In the genomic region with DNA sequence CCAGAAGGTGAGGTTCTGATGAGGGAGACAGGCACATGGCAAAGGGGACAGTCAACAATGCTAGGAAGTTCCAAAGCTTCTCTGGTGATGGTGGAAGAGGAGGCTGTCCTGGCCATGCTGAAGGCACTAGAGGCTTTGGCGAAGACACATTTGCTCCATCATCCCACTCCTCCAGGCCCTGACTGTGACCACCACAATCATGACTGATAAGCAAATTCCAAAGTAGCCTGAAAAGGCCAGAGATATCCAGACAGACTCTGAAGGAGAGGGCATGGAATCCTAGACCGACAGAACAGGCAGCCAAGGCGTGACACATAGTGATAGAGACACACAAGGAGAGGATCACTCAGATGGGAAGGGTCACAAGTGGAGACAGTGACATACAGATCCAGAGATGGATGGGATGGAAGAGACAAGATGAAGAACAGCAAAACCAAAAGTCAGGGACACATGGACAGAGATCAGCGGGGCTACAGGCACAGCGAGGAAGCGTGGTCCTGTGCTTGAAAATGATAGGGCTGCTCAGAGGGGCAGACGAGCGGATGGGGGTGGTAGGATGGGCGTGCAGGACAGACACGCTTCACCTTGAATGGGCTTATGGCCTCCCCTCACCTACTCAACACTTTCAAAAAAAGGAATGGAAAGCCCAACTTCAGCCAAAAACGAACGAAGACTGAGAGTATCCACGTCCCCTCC, we compare ENCODE assay signal across 11 cellular contexts. TPM values are rescaled to one million over a fixed set of nuclear protein-coding genes. Genes with fewer than 3 reads are reported as not detected.
DNase-seq lines count a peak whose midpoint lies in the region; ATAC-seq, FAIRE-seq and TF ChIP-seq lines count a peak whose summit lies in the region.
"Had no signal": no experiment of that assay in that cellular context is flagged by ENCODE, and none has a peak within 500 bp of the region (broad histone marks: within the 10 kb centered on the region; RNA-seq: fewer than 3 reads in every experiment).

No MANE protein-coding gene starts in this region.

- TF ChIP-seq CTCF in K562 (IDR thresholded peaks at IDR 0.05 in 2 of 3, conservative IDR thresholded peaks at IDR 0.05 in 1 of 3; ENCODE audit: insufficient read depth in 2 of 3, low read depth in 1 of 3, low read length in 3 of 3) (no peak), HepG2 (CRISPR knock-in tag; IDR thresholded peaks at IDR 0.05) (no peak)

- H2AFZ ChIP-seq in K562 (ENCODE audit: low read depth, low read length) (peak overlapping the region; percentile 16; the same call in 1 of the 2 replicates), HepG2 (ENCODE audit: low read length) (no peak overlapping the region)

- TF ChIP-seq POLR2A in K562 (conservative IDR thresholded peaks at IDR 0.05) (no peak), HepG2 (IDR thresholded peaks at IDR 0.05; ENCODE audit: insufficient read depth in 1 of 2, low read depth in 2 of 2, low read length in 2 of 2) (no peak)

- H3K4me3 ChIP-seq in K562: peak overlapping the region; percentile 47
- peak overlapping the region; percentile 66 to 84 (median 79) for H3K4me3 ChIP-seq in HepG2 (replicated peaks in 1 of 3; ENCODE audit: insufficient read depth in 1 of 3, low read depth in 2 of 3, low read length in 3 of 3)
- peak overlapping the region; percentile 58 for H3K4me3 ChIP-seq in thymus (ENCODE audit: low read length)

- H3K9me3 ChIP-seq in K562 (replicated peaks; ENCODE audit: control insufficient read depth, insufficient read depth, low read depth, low read length) (no peaks in the 10 kb centered on the region), HepG2 (ENCODE audit: low read length) (no peaks in the 10 kb centered on the region), thymus (ENCODE audit: control insufficient read depth) (no peaks in the 10 kb centered on the region)

- peak; percentile 33 for DNase-seq in DMS79 treated with DMSO at 0.1 percent for 48 hours (lab: John Stamatoyannopoulos, UW)
- DNase-seq in DMS79 (lab: John Stamatoyannopoulos, UW): no peak
- no peak for DNase-seq in K562 (ENCODE audit: extremely low read depth in 1 of 4, low spot score in 3 of 4)
- no peak for DNase-seq in HepG2 (ENCODE audit: low spot score)
- DNase-seq in foreskin melanocyte: no peak
- DNase-seq in HEK293T (ENCODE audit: extremely low spot score): no peak
- DNase-seq: 8988T; activated CD4-positive, alpha-beta T cell treated with anti-CD3 and anti-CD28 coated beads, Interleukin-2, amount 50 U/mL, for 4 hours had no signal

- ATAC-seq in K562 (no peak), HepG2 (no peak), GM21381 (IDR thresholded peaks at IDR 0.05; ENCODE audit: unreplicated experiment) (no peak)

- H3K27ac ChIP-seq in K562 (ENCODE audit: extremely low read depth, low read depth, low read length) (no peak overlapping the region), HepG2 (ENCODE audit: extremely low read length, insufficient read depth, low read length) (no peak overlapping the region), thymus (ENCODE audit: low read depth) (no peak overlapping the region)

- intact Hi-C loops in K562 (cut with micrococcal nuclease): loop anchor here (10.0 kb wide), 1 partner anchor 225 kb away; a partner anchor contains a TSS
- intact Hi-C loops in HepG2 (cut with micrococcal nuclease; ENCODE audit: unreplicated experiment): no loop called here

- POLR2A ChIA-PET in K562 (lab: Yijun Ruan, JAX): interaction anchor here (0.7 kb wide), 1 partner anchor 8 kb away, joined by 5 read pairs; no protein-coding TSS in a partner anchor
- POLR2A ChIA-PET in HepG2 (lab: Yijun Ruan, JAX): interaction anchor here (0.9 to 2.3 kb wide), 3 partner anchors 13 to 229 kb away, joined by 3 to 6 read pairs (median 5); a partner anchor contains a TSS
- POLR2A ChIA-PET in HEK293T (lab: Yijun Ruan, JAX): interaction anchor here (0.9 to 1.2 kb wide), 2 partner anchors 11 to 228 kb away, joined by 4 read pairs; no protein-coding TSS in a partner anchor

- H3K27me3 ChIP-seq in K562 (ENCODE audit: control insufficient read depth in 2 of 2, insufficient read depth in 2 of 2, low read length in 2 of 2) (peaks cover 0 to 9% of the 10 kb centered on the region in 2 experiments; a peak in 1 of 5 replicates), HepG2 (ENCODE audit: control insufficient read depth in 1 of 2, insufficient read depth in 2 of 2, low read length in 2 of 2) (no peaks in the 10 kb centered on the region; a peak in 1 of 5 replicates), thymus (ENCODE audit: control insufficient read depth, insufficient read depth) (peaks cover 14% of the 10 kb centered on the region)

- FAIRE-seq in K562 (lab: Jason Lieb, UNC): no peak
- FAIRE-seq in HepG2 (lab: Jason Lieb, UNC): no peak

- peak overlapping the region; percentile 84 for H3K4me2 ChIP-seq in K562 (ENCODE audit: insufficient read depth, low read length)
- H3K4me2 ChIP-seq in HepG2 (ENCODE audit: low read depth, low read length): peak overlapping the region; percentile 90

- H3K9me1 ChIP-seq in K562 (ENCODE audit: control insufficient read depth, insufficient read depth, low read length): no peaks in the 10 kb centered on the region

- TF ChIP-seq EP300 in K562 (IDR thresholded peaks at IDR 0.05; ENCODE audit: low read length) (no peak), HepG2 (IDR thresholded peaks at IDR 0.05; ENCODE audit: low read depth in 2 of 2, low read length in 2 of 2) (no peak), HepG2 (CRISPR knock-in tag; IDR thresholded peaks at IDR 0.05; ENCODE audit: borderline replicate concordance) (no peak)

- CTCF ChIA-PET in K562 (lab: Yijun Ruan, JAX; ENCODE audit: low intra/inter-chr PET ratio): interaction anchor here (0.6 kb wide), 1 partner anchor 218 kb away, joined by 5 read pairs; no protein-coding TSS in a partner anchor
- CTCF ChIA-PET in HepG2 (lab: Yijun Ruan, JAX; ENCODE audit: low intra/inter-chr PET ratio, low total read pairs): interaction anchor here (1.0 kb wide), 1 partner anchor 11 kb away, joined by 3 read pairs; no protein-coding TSS in a partner anchor
- CTCF ChIA-PET in HEK293T (lab: Yijun Ruan, JAX): interaction anchor here (1.0 to 1.9 kb wide), 2 partner anchors 10 to 72 kb away, joined by 3 to 8 read pairs; no protein-coding TSS in a partner anchor

- H3K36me3 ChIP-seq in K562 (ENCODE audit: control insufficient read depth, insufficient read depth, low read length) (no peaks in the 10 kb centered on the region), HepG2 (replicated peaks in 1 of 2; ENCODE audit: control insufficient read depth in 1 of 2, insufficient read depth in 2 of 2, low read length in 2 of 2) (no peaks in the 10 kb centered on the region), thymus (ENCODE audit: control insufficient read depth, insufficient read depth) (no peaks in the 10 kb centered on the region)

- H4K20me1 ChIP-seq in K562 (replicated peaks; ENCODE audit: control insufficient read depth, insufficient read depth, low read length) (no peaks in the 10 kb centered on the region), HepG2 (ENCODE audit: insufficient read depth, low read length) (no peaks in the 10 kb centered on the region)

- BruUV-seq in K562 (replicated peaks; lab: Mats Ljungman, UMichigan) (no TSS peak), HepG2 (replicated peaks; lab: Mats Ljungman, UMichigan) (no TSS peak)

- peak overlapping the region in 1 of 2 experiments; percentile 83; a peak in 2 of 4 replicates for H3K9ac ChIP-seq in K562 (ENCODE audit: insufficient read depth in 1 of 2, low read depth in 2 of 2, low read length in 2 of 2)
- H3K9ac ChIP-seq in HepG2 (ENCODE audit: insufficient read depth, low read depth, low read length): peak overlapping the region; percentile 75; the same call in 1 of the 2 replicates

- TF ChIP-seq RAD21 in K562 (CRISPR knock-in tag; conservative IDR thresholded peaks at IDR 0.05 in 1 of 2, IDR thresholded peaks at IDR 0.05 in 1 of 2): no peak
- TF ChIP-seq RAD21 in HepG2 (CRISPR knock-in tag; IDR thresholded peaks at IDR 0.05): no peak

- peaks cover 11 to 16% of the 10 kb centered on the region in 2 experiments; a peak in 4 of 5 replicates for H3K4me1 ChIP-seq in K562 (replicated peaks in 1 of 2; ENCODE audit: control insufficient read depth in 2 of 2, insufficient read depth in 2 of 2, low read length in 2 of 2)
- H3K4me1 ChIP-seq in HepG2 (ENCODE audit: insufficient read depth, low read length): peaks cover 75% of the 10 kb centered on the region
- peaks cover 2% of the 10 kb centered on the region for H3K4me1 ChIP-seq in thymus (ENCODE audit: control insufficient read depth, insufficient read depth, low read length)

- 17% methylated on average over 5 of the region's 13 CpGs for WGBS in K562 (ENCODE audit: insufficient coverage, low coverage, missing lambda C conversion rate)
- WGBS in HepG2 (ENCODE audit: low lambda C conversion rate): 82% methylated on average over 13 of the region's 13 CpGs
- 65% methylated on average over 13 of the region's 13 CpGs for WGBS in thymus

- in situ Hi-C loops in K562 (cut with MboI): no loop called here
- in situ Hi-C loops in HepG2 (cut with HindIII; ENCODE audit: extremely low pct_ligation_motif_present, low pct_unique_long_range_greater_than_20kb): no loop called here

- H3K79me2 ChIP-seq in K562 (ENCODE audit: control insufficient read depth, insufficient read depth, low read length) (no peaks in the 10 kb centered on the region), HepG2 (ENCODE audit: insufficient read depth, low read length) (no peaks in the 10 kb centered on the region)

RNA-seq across cellular contexts. Expression of a gene that starts 1.3 kb away (rescaled TPM):
- 0.76 and 1.5 TPM in 2 replicates for total RNA-seq in K562 (2011; cell fraction: chromatin; rRNA removed; ENCODE audit: low replicate concordance)
- total RNA-seq in K562 (2011; cell fraction: nucleolus; rRNA removed): 0.26 and 0.67 TPM in 2 replicates
- 0.15 and 0.23 TPM in 2 replicates for total RNA-seq in K562 (2011; cell fraction: nucleoplasm; rRNA removed)
- total RNA-seq in K562 (2014; rRNA removed) (0.29 TPM in 1 of 2 replicates, not detected in the other), K562 (2014; rRNA removed; fragmentation: Illumina TruSeq; extraction: Trizol) (0.10 and 0.11 TPM in 2 replicates), K562 (2015; rRNA removed; fragmentation: Illumina TruSeq; extraction: Trizol) (0.11 TPM in 2 replicates), K562 (2021) (0.11 and 0.22 TPM in 2 replicates), HepG2 (2016; rRNA removed; fragmentation: Illumina TruSeq; extraction: Trizol) (0.44 and 0.49 TPM in 2 replicates)
- polyA plus RNA-seq in K562 (2011; rRNA removed) (0.06 and 0.16 TPM in 2 replicates), K562 (2014; fragmentation: Illumina TruSeq; extraction: Trizol) (0.03 and 0.09 TPM in 2 replicates), K562 (2014; fragmentation: Nextera tagmentation; extraction: Ambion mirVana) (not detected), K562 (2014; rRNA removed) (0.01 TPM in 1 of 2 replicates, not detected in the other), HepG2 (2011; rRNA removed) (0.17 and 0.24 TPM in 2 replicates), thymus (0.48 TPM)
- under 0.01 and 0.04 TPM in 2 replicates for polyA plus RNA-seq in K562 (2011; cell fraction: cytosol; rRNA removed)
- polyA plus RNA-seq in K562 (2011; cell fraction: nucleus; rRNA removed): 0.20 and 0.50 TPM in 2 replicates
- polyA plus RNA-seq in K562 (2012): 0.06 and 0.07 TPM in 2 replicates
- 0.15 and 0.18 TPM in 2 replicates for polyA minus RNA-seq in K562 (2011; rRNA and poly(A)+ RNA removed)
- not detected in 2 replicates for polyA minus RNA-seq in K562 (2011; cell fraction: cytosol; rRNA and poly(A)+ RNA removed)
- polyA minus RNA-seq in K562 (2011; cell fraction: nucleus; rRNA and poly(A)+ RNA removed): 0.22 and 0.54 TPM in 2 replicates
- 0.81 and 0.88 TPM in 2 replicates for total RNA-seq in HepG2 (2016; cell fraction: cytosol; rRNA removed; fragmentation: Illumina TruSeq; extraction: Trizol; ENCODE audit: low read depth)
- 0.39 and 0.40 TPM in 2 replicates for total RNA-seq in HepG2 (2016; cell fraction: insoluble cytoplasmic fraction; rRNA removed; fragmentation: Illumina TruSeq; extraction: Trizol)
- total RNA-seq in HepG2 (2016; cell fraction: membrane; rRNA removed; fragmentation: Illumina TruSeq; extraction: Trizol): 0.49 and 0.62 TPM in 2 replicates
- 0.78 and 1.1 TPM in 2 replicates for total RNA-seq in HepG2 (2016; cell fraction: nucleus; rRNA removed; fragmentation: Illumina TruSeq; extraction: Trizol)
- 0.04 and 0.22 TPM in 2 replicates for polyA plus RNA-seq in HepG2 (2011; cell fraction: cytosol; rRNA removed)
- polyA plus RNA-seq in HepG2 (2011; cell fraction: nucleus; rRNA removed): 1.2 and 1.4 TPM in 2 replicates
- 0.92 and 0.93 TPM in 2 replicates for polyA plus RNA-seq in HepG2 (2012)
- polyA plus RNA-seq in HepG2 (2016; cell fraction: cytosol; fragmentation: Illumina TruSeq; extraction: Trizol; ENCODE audit: low read depth): 0.29 TPM in 2 replicates
- polyA plus RNA-seq in HepG2 (2016; cell fraction: insoluble cytoplasmic fraction; fragmentation: Illumina TruSeq; extraction: Trizol; ENCODE audit: low read depth): 0.53 and 0.73 TPM in 2 replicates
- polyA plus RNA-seq in HepG2 (2016; cell fraction: membrane; fragmentation: Illumina TruSeq; extraction: Trizol; ENCODE audit: low read depth): 0.19 and 0.22 TPM in 2 replicates
- 0.79 and 1.2 TPM in 2 replicates for polyA plus RNA-seq in HepG2 (2016; cell fraction: nucleus; fragmentation: Illumina TruSeq; extraction: Trizol; ENCODE audit: insufficient read depth, low read depth)
- polyA minus RNA-seq in HepG2 (2011; rRNA and poly(A)+ RNA removed; ENCODE audit: low replicate concordance): 0.21 and 1.7 TPM in 2 replicates
- 0.26 and 1.6 TPM in 2 replicates for polyA minus RNA-seq in HepG2 (2011; cell fraction: cytosol; rRNA and poly(A)+ RNA removed)
- polyA minus RNA-seq in HepG2 (2011; cell fraction: nucleus; rRNA and poly(A)+ RNA removed): 1.7 and 2.2 TPM in 2 replicates

RNA-seq across cellular contexts. Expression of a gene that starts 5.8 kb away (rescaled TPM):
- total RNA-seq in K562 (2011; cell fraction: chromatin; rRNA removed; ENCODE audit: low replicate concordance): 2.6 and 8.1 TPM in 2 replicates
- total RNA-seq in K562 (2011; cell fraction: nucleolus; rRNA removed): 5.2 and 7.1 TPM in 2 replicates
- total RNA-seq in K562 (2011; cell fraction: nucleoplasm; rRNA removed): 5.2 and 5.4 TPM in 2 replicates
- 5.2 and 12.2 TPM in 2 replicates for total RNA-seq in K562 (2014; rRNA removed)
- 2.2 and 2.4 TPM in 2 replicates for total RNA-seq in K562 (2014; rRNA removed; fragmentation: Illumina TruSeq; extraction: Trizol)
- 3.8 and 4.2 TPM in 2 replicates for total RNA-seq in K562 (2015; rRNA removed; fragmentation: Illumina TruSeq; extraction: Trizol)
- 6.3 and 8.7 TPM in 2 replicates for total RNA-seq in K562 (2021)
- 2.2 and 3.8 TPM in 2 replicates for polyA plus RNA-seq in K562 (2011; rRNA removed)
- polyA plus RNA-seq in K562 (2011; cell fraction: cytosol; rRNA removed): 2.4 and 7.1 TPM in 2 replicates
- polyA plus RNA-seq in K562 (2011; cell fraction: nucleus; rRNA removed): 2.2 and 7.9 TPM in 2 replicates
- 5.6 and 7.4 TPM in 2 replicates for polyA plus RNA-seq in K562 (2012)
- polyA plus RNA-seq in K562 (2014; fragmentation: Illumina TruSeq; extraction: Trizol): 6.8 and 8.4 TPM in 2 replicates
- polyA plus RNA-seq in K562 (2014; fragmentation: Nextera tagmentation; extraction: Ambion mirVana): 1 to 10 TPM; 6.4 to 6.5 TPM
- polyA plus RNA-seq in K562 (2014; rRNA removed): 5.1 and 9.4 TPM in 2 replicates
- 2.5 and 3.2 TPM in 2 replicates for polyA minus RNA-seq in K562 (2011; rRNA and poly(A)+ RNA removed)
- polyA minus RNA-seq in K562 (2011; cell fraction: cytosol; rRNA and poly(A)+ RNA removed): 2.7 and 2.9 TPM in 2 replicates
- polyA minus RNA-seq in K562 (2011; cell fraction: nucleus; rRNA and poly(A)+ RNA removed): 2.4 and 2.8 TPM in 2 replicates
- total RNA-seq in HepG2 (2016; rRNA removed; fragmentation: Illumina TruSeq; extraction: Trizol): 7.1 and 7.4 TPM in 2 replicates
- 6.0 and 6.1 TPM in 2 replicates for total RNA-seq in HepG2 (2016; cell fraction: cytosol; rRNA removed; fragmentation: Illumina TruSeq; extraction: Trizol; ENCODE audit: low read depth)
- 7.7 and 8.0 TPM in 2 replicates for total RNA-seq in HepG2 (2016; cell fraction: insoluble cytoplasmic fraction; rRNA removed; fragmentation: Illumina TruSeq; extraction: Trizol)
- 12.8 and 13.3 TPM in 2 replicates for total RNA-seq in HepG2 (2016; cell fraction: membrane; rRNA removed; fragmentation: Illumina TruSeq; extraction: Trizol)
- total RNA-seq in HepG2 (2016; cell fraction: nucleus; rRNA removed; fragmentation: Illumina TruSeq; extraction: Trizol): 5.8 and 5.9 TPM in 2 replicates
- polyA plus RNA-seq in HepG2 (2011; rRNA removed): 8.2 and 8.7 TPM in 2 replicates
- 3.6 and 5.0 TPM in 2 replicates for polyA plus RNA-seq in HepG2 (2011; cell fraction: cytosol; rRNA removed)
- polyA plus RNA-seq in HepG2 (2011; cell fraction: nucleus; rRNA removed): 11.3 and 17.7 TPM in 2 replicates
- polyA plus RNA-seq in HepG2 (2012): 3.9 and 4.2 TPM in 2 replicates
- 14.5 and 18.4 TPM in 2 replicates for polyA plus RNA-seq in HepG2 (2016; cell fraction: cytosol; fragmentation: Illumina TruSeq; extraction: Trizol; ENCODE audit: low read depth)
- 11.7 and 13.4 TPM in 2 replicates for polyA plus RNA-seq in HepG2 (2016; cell fraction: insoluble cytoplasmic fraction; fragmentation: Illumina TruSeq; extraction: Trizol; ENCODE audit: low read depth)
- polyA plus RNA-seq in HepG2 (2016; cell fraction: membrane; fragmentation: Illumina TruSeq; extraction: Trizol; ENCODE audit: low read depth): 18.6 and 20.0 TPM in 2 replicates
- polyA plus RNA-seq in HepG2 (2016; cell fraction: nucleus; fragmentation: Illumina TruSeq; extraction: Trizol; ENCODE audit: insufficient read depth, low read depth): 11.0 and 11.3 TPM in 2 replicates
- polyA minus RNA-seq in HepG2 (2011; rRNA and poly(A)+ RNA removed; ENCODE audit: low replicate concordance): 10.0 and 22.9 TPM in 2 replicates
- polyA minus RNA-seq in HepG2 (2011; cell fraction: cytosol; rRNA and poly(A)+ RNA removed): 2.5 and 3.6 TPM in 2 replicates
- 6.8 and 7.2 TPM in 2 replicates for polyA minus RNA-seq in HepG2 (2011; cell fraction: nucleus; rRNA and poly(A)+ RNA removed)
- 8.8 TPM for polyA plus RNA-seq in thymus

RNA-seq across cellular contexts. Expression of a gene that starts 17.3 kb away (rescaled TPM):
- total RNA-seq in K562 (2011; cell fraction: chromatin; rRNA removed; ENCODE audit: low replicate concordance): 396 and 1,008 TPM in 2 replicates
- 461 and 463 TPM in 2 replicates for total RNA-seq in K562 (2011; cell fraction: nucleolus; rRNA removed)
- 346 and 364 TPM in 2 replicates for total RNA-seq in K562 (2011; cell fraction: nucleoplasm; rRNA removed)
- total RNA-seq in K562 (2014; rRNA removed): 19.1 and 25.8 TPM in 2 replicates
- 12.2 and 19.8 TPM in 2 replicates for total RNA-seq in K562 (2014; rRNA removed; fragmentation: Illumina TruSeq; extraction: Trizol)
- 27.7 and 31.9 TPM in 2 replicates for total RNA-seq in K562 (2015; rRNA removed; fragmentation: Illumina TruSeq; extraction: Trizol)
- total RNA-seq in K562 (2021): 51.9 and 58.1 TPM in 2 replicates
- 65.3 and 135 TPM in 2 replicates for polyA plus RNA-seq in K562 (2011; rRNA removed)
- 61.3 and 70.5 TPM in 2 replicates for polyA plus RNA-seq in K562 (2011; cell fraction: cytosol; rRNA removed)
- 934 and 1,029 TPM in 2 replicates for polyA plus RNA-seq in K562 (2011; cell fraction: nucleus; rRNA removed)
- 53.3 and 105 TPM in 2 replicates for polyA plus RNA-seq in K562 (2012)
- polyA plus RNA-seq in K562 (2014; fragmentation: Illumina TruSeq; extraction: Trizol): 41.3 and 56.2 TPM in 2 replicates
- 10 to 100 TPM; 22.9 to 33.3 TPM for polyA plus RNA-seq in K562 (2014; fragmentation: Nextera tagmentation; extraction: Ambion mirVana)
- 73.4 and 83.5 TPM in 2 replicates for polyA plus RNA-seq in K562 (2014; rRNA removed)
- polyA minus RNA-seq in K562 (2011; rRNA and poly(A)+ RNA removed): 35.0 and 46.6 TPM in 2 replicates
- polyA minus RNA-seq in K562 (2011; cell fraction: cytosol; rRNA and poly(A)+ RNA removed): 23.4 and 34.6 TPM in 2 replicates
- polyA minus RNA-seq in K562 (2011; cell fraction: nucleus; rRNA and poly(A)+ RNA removed): 142 and 191 TPM in 2 replicates
- 39.4 and 96.9 TPM in 2 replicates for total RNA-seq in HepG2 (2016; rRNA removed; fragmentation: Illumina TruSeq; extraction: Trizol)
- total RNA-seq in HepG2 (2016; cell fraction: cytosol; rRNA removed; fragmentation: Illumina TruSeq; extraction: Trizol; ENCODE audit: low read depth): 27.1 and 29.2 TPM in 2 replicates
- 43.1 and 100 TPM in 2 replicates for total RNA-seq in HepG2 (2016; cell fraction: insoluble cytoplasmic fraction; rRNA removed; fragmentation: Illumina TruSeq; extraction: Trizol)
- total RNA-seq in HepG2 (2016; cell fraction: membrane; rRNA removed; fragmentation: Illumina TruSeq; extraction: Trizol): 15.6 and 15.9 TPM in 2 replicates
- total RNA-seq in HepG2 (2016; cell fraction: nucleus; rRNA removed; fragmentation: Illumina TruSeq; extraction: Trizol): 143 and 149 TPM in 2 replicates
- polyA plus RNA-seq in HepG2 (2011; rRNA removed): 611 and 685 TPM in 2 replicates
- polyA plus RNA-seq in HepG2 (2011; cell fraction: cytosol; rRNA removed): 118 and 170 TPM in 2 replicates
- polyA plus RNA-seq in HepG2 (2011; cell fraction: nucleus; rRNA removed): 4,733 and 5,679 TPM in 2 replicates
- polyA plus RNA-seq in HepG2 (2012): 202 and 318 TPM in 2 replicates
- polyA plus RNA-seq in HepG2 (2016; cell fraction: cytosol; fragmentation: Illumina TruSeq; extraction: Trizol; ENCODE audit: low read depth): 12.6 and 13.8 TPM in 2 replicates
- 49.4 and 63.1 TPM in 2 replicates for polyA plus RNA-seq in HepG2 (2016; cell fraction: insoluble cytoplasmic fraction; fragmentation: Illumina TruSeq; extraction: Trizol; ENCODE audit: low read depth)
- polyA plus RNA-seq in HepG2 (2016; cell fraction: membrane; fragmentation: Illumina TruSeq; extraction: Trizol; ENCODE audit: low read depth): 18.9 and 19.4 TPM in 2 replicates
- polyA plus RNA-seq in HepG2 (2016; cell fraction: nucleus; fragmentation: Illumina TruSeq; extraction: Trizol; ENCODE audit: insufficient read depth, low read depth): 559 and 594 TPM in 2 replicates
- 166 and 365 TPM in 2 replicates for polyA minus RNA-seq in HepG2 (2011; rRNA and poly(A)+ RNA removed; ENCODE audit: low replicate concordance)
- polyA minus RNA-seq in HepG2 (2011; cell fraction: cytosol; rRNA and poly(A)+ RNA removed): 55.5 and 58.2 TPM in 2 replicates
- polyA minus RNA-seq in HepG2 (2011; cell fraction: nucleus; rRNA and poly(A)+ RNA removed): 527 and 596 TPM in 2 replicates
- 313 TPM for polyA plus RNA-seq in thymus

RNA-seq across cellular contexts. Expression of a gene that starts 28.3 kb away (rescaled TPM):
- total RNA-seq in K562 (2011; cell fraction: chromatin; rRNA removed; ENCODE audit: low replicate concordance): not detected in 2 replicates
- not detected in 2 replicates for total RNA-seq in K562 (2011; cell fraction: nucleolus; rRNA removed)
- total RNA-seq in K562 (2011; cell fraction: nucleoplasm; rRNA removed): 0.23 TPM in 1 of 2 replicates, not detected in the other
- total RNA-seq in K562 (2014; rRNA removed): 0.04 TPM in 1 of 2 replicates, not detected in the other
- not detected in 2 replicates for total RNA-seq in K562 (2014; rRNA removed; fragmentation: Illumina TruSeq; extraction: Trizol)
- 0.04 TPM in 1 of 2 replicates, not detected in the other for total RNA-seq in K562 (2015; rRNA removed; fragmentation: Illumina TruSeq; extraction: Trizol)
- 0.13 TPM in 2 replicates for total RNA-seq in K562 (2021)
- polyA plus RNA-seq in K562 (2011; rRNA removed): not detected in 2 replicates
- 0.01 TPM in 1 of 2 replicates, not detected in the other for polyA plus RNA-seq in K562 (2011; cell fraction: cytosol; rRNA removed)
- 0.07 TPM in 1 of 2 replicates, not detected in the other for polyA plus RNA-seq in K562 (2011; cell fraction: nucleus; rRNA removed)
- polyA plus RNA-seq in K562 (2012): 0.12 and 0.24 TPM in 2 replicates
- 0.04 and 0.07 TPM in 2 replicates for polyA plus RNA-seq in K562 (2014; fragmentation: Illumina TruSeq; extraction: Trizol)
- polyA plus RNA-seq in K562 (2014; fragmentation: Nextera tagmentation; extraction: Ambion mirVana): under 1 TPM in 1 of 2 experiments, not detected in 1; 0.06 TPM
- polyA plus RNA-seq in K562 (2014; rRNA removed): 0.07 TPM in 1 of 2 replicates, not detected in the other
- polyA minus RNA-seq in K562 (2011; rRNA and poly(A)+ RNA removed): not detected in 2 replicates
- not detected in 2 replicates for polyA minus RNA-seq in K562 (2011; cell fraction: cytosol; rRNA and poly(A)+ RNA removed)
- polyA minus RNA-seq in K562 (2011; cell fraction: nucleus; rRNA and poly(A)+ RNA removed): not detected in 2 replicates
- total RNA-seq in HepG2 (2016; rRNA removed; fragmentation: Illumina TruSeq; extraction: Trizol): 0.14 and 0.22 TPM in 2 replicates
- 0.10 TPM in 1 of 2 replicates, not detected in the other for total RNA-seq in HepG2 (2016; cell fraction: cytosol; rRNA removed; fragmentation: Illumina TruSeq; extraction: Trizol; ENCODE audit: low read depth)
- total RNA-seq in HepG2 (2016; cell fraction: insoluble cytoplasmic fraction; rRNA removed; fragmentation: Illumina TruSeq; extraction: Trizol): 0.13 and 0.15 TPM in 2 replicates
- total RNA-seq in HepG2 (2016; cell fraction: membrane; rRNA removed; fragmentation: Illumina TruSeq; extraction: Trizol): 0.10 and 0.22 TPM in 2 replicates
- total RNA-seq in HepG2 (2016; cell fraction: nucleus; rRNA removed; fragmentation: Illumina TruSeq; extraction: Trizol): 0.12 and 0.44 TPM in 2 replicates
- polyA plus RNA-seq in HepG2 (2011; rRNA removed): 0.08 and 0.16 TPM in 2 replicates
- polyA plus RNA-seq in HepG2 (2011; cell fraction: cytosol; rRNA removed): 0.15 and 0.18 TPM in 2 replicates
- 1.1 TPM in 2 replicates for polyA plus RNA-seq in HepG2 (2011; cell fraction: nucleus; rRNA removed)
- 0.16 and 0.54 TPM in 2 replicates for polyA plus RNA-seq in HepG2 (2012)
- polyA plus RNA-seq in HepG2 (2016; cell fraction: cytosol; fragmentation: Illumina TruSeq; extraction: Trizol; ENCODE audit: low read depth): 0.05 and 0.10 TPM in 2 replicates
- polyA plus RNA-seq in HepG2 (2016; cell fraction: insoluble cytoplasmic fraction; fragmentation: Illumina TruSeq; extraction: Trizol; ENCODE audit: low read depth): 0.22 and 0.33 TPM in 2 replicates
- 0.10 and 0.17 TPM in 2 replicates for polyA plus RNA-seq in HepG2 (2016; cell fraction: membrane; fragmentation: Illumina TruSeq; extraction: Trizol; ENCODE audit: low read depth)
- 0.42 and 0.55 TPM in 2 replicates for polyA plus RNA-seq in HepG2 (2016; cell fraction: nucleus; fragmentation: Illumina TruSeq; extraction: Trizol; ENCODE audit: insufficient read depth, low read depth)
- 0.18 TPM in 1 of 2 replicates, not detected in the other for polyA minus RNA-seq in HepG2 (2011; rRNA and poly(A)+ RNA removed; ENCODE audit: low replicate concordance)
- 0.35 TPM in 1 of 2 replicates, not detected in the other for polyA minus RNA-seq in HepG2 (2011; cell fraction: cytosol; rRNA and poly(A)+ RNA removed)
- 0.13 and 0.25 TPM in 2 replicates for polyA minus RNA-seq in HepG2 (2011; cell fraction: nucleus; rRNA and poly(A)+ RNA removed)
- polyA plus RNA-seq in thymus: 0.59 TPM
- total RNA-seq: NCI-H460 had no signal
